In genomic region chr15:52011711-52012144, GRCh38 we compare ENCODE assay signal across 10 cellular contexts. TPM values are rescaled to one million over a fixed set of nuclear protein-coding genes. Genes with fewer than 3 reads are reported as not detected.
DNase-seq lines count a peak whose midpoint lies in the region; ATAC-seq and TF ChIP-seq lines count a peak whose summit lies in the region.
"Had no signal": no experiment of that assay in that cellular context is flagged by ENCODE, and none has a peak within 500 bp of the region (broad histone marks: within the 10 kb centered on the region; RNA-seq: fewer than 3 reads in every experiment).

No MANE protein-coding gene starts in this region.

- no peak for ATAC-seq in activated T-cell treated with anti-CD3 and anti-CD28 coated beads, Interleukin-2, amount 50 U/mL, for 72 hours (replicated peaks in 1 of 2)
- no peak for ATAC-seq in activated T-cell treated with anti-CD3 and anti-CD28 coated beads, Interleukin-2, amount 50 U/mL, for 4 hours
- ATAC-seq in heart right ventricle: peak; percentile 54 to 82 (median 76)
- no peak for ATAC-seq in CD8-positive, alpha-beta T cell
- no peak for ATAC-seq in activated CD8-positive, alpha-beta T cell treated with anti-CD3 and anti-CD28 coated beads for 36 hours

- no peaks in the 10 kb centered on the region for H3K9me3 Mint-ChIP-seq in activated T-cell treated with anti-CD3 and anti-CD28 coated beads, Interleukin-2, amount 50 U/mL, for 72 hours
- H3K9me3 Mint-ChIP-seq in activated T-cell treated with anti-CD3 and anti-CD28 coated beads, Interleukin-2, amount 50 U/mL, for 4 hours: no peaks in the 10 kb centered on the region
- H3K9me3 Mint-ChIP-seq in CD8-positive, alpha-beta T cell: no peaks in the 10 kb centered on the region
- H3K9me3 Mint-ChIP-seq in activated CD8-positive, alpha-beta T cell treated with anti-CD3 and anti-CD28 coated beads for 36 hours: no peaks in the 10 kb centered on the region

- H3K27ac ChIP-seq in heart right ventricle: peak overlapping the region in 8 of 10 donors; percentile 5 to 66 (median 46)
- peak overlapping the region; percentile 30 for H3K27ac ChIP-seq in vagina
- no peak overlapping the region for H3K27ac ChIP-seq in ascending aorta
- no peak overlapping the region for H3K27ac ChIP-seq in CD8-positive, alpha-beta T cell (ENCODE audit: low read depth, low read length)
- H3K27ac ChIP-seq: BLaER1 had no signal

- 30% methylated on average over 3 of the region's 3 CpGs for WGBS in heart right ventricle, 2 donors

- no peak for TF ChIP-seq POLR2A in vagina (IDR thresholded peaks at IDR 0.05)

- no peak for DNase-seq in activated T-cell treated with anti-CD3 and anti-CD28 coated beads, Interleukin-2, amount 50 U/mL, for 72 hours
- DNase-seq in activated T-cell treated with anti-CD3 and anti-CD28 coated beads, Interleukin-2, amount 50 U/mL, for 4 hours: no peak
- DNase-seq in SK-MEL-5 (ENCODE audit: low read depth, low spot score): peak; percentile 86
- peak in 1 of 2 donors; percentile 35 for DNase-seq in heart right ventricle
- DNase-seq in vagina (ENCODE audit: extremely low spot score in 2 of 2): no peak
- DNase-seq in ascending aorta (ENCODE audit: low spot score in 2 of 2): no peak
- no peak for DNase-seq in CD8-positive, alpha-beta T cell
- DNase-seq in activated CD8-positive, alpha-beta T cell treated with anti-CD3 and anti-CD28 coated beads for 36 hours: no peak
- DNase-seq: upper lobe of left lung had no signal

- H3K9me3 ChIP-seq in heart right ventricle (no peaks in the 10 kb centered on the region), vagina (no peaks in the 10 kb centered on the region), ascending aorta (no peaks in the 10 kb centered on the region)
- no peaks in the 10 kb centered on the region for H3K9me3 ChIP-seq in CD8-positive, alpha-beta T cell (ENCODE audit: low read length)
- H3K9me3 ChIP-seq: BLaER1, upper lobe of left lung had no signal

- H3K27ac Mint-ChIP-seq in activated T-cell treated with anti-CD3 and anti-CD28 coated beads, Interleukin-2, amount 50 U/mL, for 72 hours: peak overlapping the region; percentile 66
- H3K27ac Mint-ChIP-seq in CD8-positive, alpha-beta T cell: no peak overlapping the region
- no peak overlapping the region for H3K27ac Mint-ChIP-seq in activated CD8-positive, alpha-beta T cell treated with anti-CD3 and anti-CD28 coated beads for 36 hours

- POLR2A ChIA-PET in CD8-positive, alpha-beta T cell (lab: Charles Lee): interaction anchor here (0.6 kb wide), 1 partner anchor 607 kb away, joined by 3 read pairs; no protein-coding TSS in a partner anchor
- POLR2A ChIA-PET in activated CD8-positive, alpha-beta T cell treated with anti-CD3 and anti-CD28 coated beads for 36 hours (lab: Charles Lee): no interaction called here

- peaks cover 2 to 65% (median 42%) of the 10 kb centered on the region in 9 donors for H3K4me1 ChIP-seq in heart right ventricle
- peaks cover 26% of the 10 kb centered on the region for H3K4me1 ChIP-seq in vagina
- H3K4me1 ChIP-seq in ascending aorta: no peaks in the 10 kb centered on the region
- H3K4me1 ChIP-seq in CD8-positive, alpha-beta T cell (ENCODE audit: insufficient read depth, low read length): no peaks in the 10 kb centered on the region

- no peaks in the 10 kb centered on the region for H3K36me3 Mint-ChIP-seq in activated T-cell treated with anti-CD3 and anti-CD28 coated beads, Interleukin-2, amount 50 U/mL, for 72 hours (ENCODE audit: insufficient read depth in 2 of 2)
- no peaks in the 10 kb centered on the region for H3K36me3 Mint-ChIP-seq in activated T-cell treated with anti-CD3 and anti-CD28 coated beads, Interleukin-2, amount 50 U/mL, for 4 hours (ENCODE audit: insufficient read depth)
- no peaks in the 10 kb centered on the region for H3K36me3 Mint-ChIP-seq in CD8-positive, alpha-beta T cell
- no peaks in the 10 kb centered on the region for H3K36me3 Mint-ChIP-seq in activated CD8-positive, alpha-beta T cell treated with anti-CD3 and anti-CD28 coated beads for 36 hours (ENCODE audit: low read depth)

- peaks cover 77% of the 10 kb centered on the region for H3K4me1 Mint-ChIP-seq in activated T-cell treated with anti-CD3 and anti-CD28 coated beads, Interleukin-2, amount 50 U/mL, for 72 hours (ENCODE audit: low read depth)
- H3K4me1 Mint-ChIP-seq in activated T-cell treated with anti-CD3 and anti-CD28 coated beads, Interleukin-2, amount 50 U/mL, for 4 hours (ENCODE audit: low read depth): peaks cover 48% of the 10 kb centered on the region
- H3K4me1 Mint-ChIP-seq in CD8-positive, alpha-beta T cell (ENCODE audit: low read depth): peaks cover 9% of the 10 kb centered on the region
- peaks cover 53% of the 10 kb centered on the region for H3K4me1 Mint-ChIP-seq in activated CD8-positive, alpha-beta T cell treated with anti-CD3 and anti-CD28 coated beads for 36 hours (ENCODE audit: low read depth)

- intact Hi-C loops in heart right ventricle (cut with DNase I): loop anchor here in 2 of 10 donors (5.0 to 10.0 kb wide), 2 partner anchors 34 to 663 kb away; partner anchors contain the start of gene ATOSA (in 1 of the 2)
- intact Hi-C loops in vagina (cut with DNase I): no loop called here
- intact Hi-C loops in ascending aorta (cut with DNase I): no loop called here
- intact Hi-C loops in CD8-positive, alpha-beta T cell (cut with DNase I, micrococcal nuclease): no loop called here
- intact Hi-C loops in activated CD8-positive, alpha-beta T cell treated with anti-CD3 and anti-CD28 coated beads for 36 hours (cut with micrococcal nuclease): no loop called here

- in situ Hi-C loops in SK-MEL-5 (cut with HindIII; ENCODE audit: low pct_unique_long_range_greater_than_20kb, low sequenced_read_pairs): no loop called here

- no peaks in the 10 kb centered on the region for H3K27me3 ChIP-seq in heart right ventricle
- H3K27me3 ChIP-seq in vagina: no peaks in the 10 kb centered on the region
- H3K27me3 ChIP-seq in ascending aorta: no peaks in the 10 kb centered on the region
- no peaks in the 10 kb centered on the region for H3K27me3 ChIP-seq in CD8-positive, alpha-beta T cell (ENCODE audit: insufficient read depth, low read length)
- H3K27me3 ChIP-seq: BLaER1, upper lobe of left lung had no signal

- TF ChIP-seq CTCF in heart right ventricle (IDR thresholded peaks at IDR 0.05) (no peak), vagina (IDR thresholded peaks at IDR 0.05) (no peak), ascending aorta (IDR thresholded peaks at IDR 0.05) (no peak)
- TF ChIP-seq CTCF in CD8-positive, alpha-beta T cell (IDR thresholded peaks at IDR 0.05): no peak
- TF ChIP-seq CTCF in activated CD8-positive, alpha-beta T cell treated with anti-CD3 and anti-CD28 coated beads for 36 hours (IDR thresholded peaks at IDR 0.05): no peak

- no peaks in the 10 kb centered on the region for H3K27me3 Mint-ChIP-seq in activated T-cell treated with anti-CD3 and anti-CD28 coated beads, Interleukin-2, amount 50 U/mL, for 72 hours (ENCODE audit: low read depth)
- no peaks in the 10 kb centered on the region for H3K27me3 Mint-ChIP-seq in activated T-cell treated with anti-CD3 and anti-CD28 coated beads, Interleukin-2, amount 50 U/mL, for 4 hours (ENCODE audit: low read depth)
- H3K27me3 Mint-ChIP-seq in CD8-positive, alpha-beta T cell (ENCODE audit: low read depth): no peaks in the 10 kb centered on the region
- no peaks in the 10 kb centered on the region for H3K27me3 Mint-ChIP-seq in activated CD8-positive, alpha-beta T cell treated with anti-CD3 and anti-CD28 coated beads for 36 hours

- no peak overlapping the region for H3K4me3 ChIP-seq in heart right ventricle
- H3K4me3 ChIP-seq in vagina: no peak overlapping the region
- H3K4me3 ChIP-seq in ascending aorta: no peak overlapping the region
- no peak overlapping the region for H3K4me3 ChIP-seq in CD8-positive, alpha-beta T cell (ENCODE audit: low read depth, low read length)
- H3K4me3 ChIP-seq: BLaER1, upper lobe of left lung had no signal

- CTCF ChIA-PET in CD8-positive, alpha-beta T cell (lab: Charles Lee): interaction anchor here (0.7 kb wide), 1 partner anchor 60 kb away, joined by 3 read pairs; no protein-coding TSS in a partner anchor
- CTCF ChIA-PET in activated CD8-positive, alpha-beta T cell treated with anti-CD3 and anti-CD28 coated beads for 36 hours (lab: Charles Lee): interaction anchor here (1.2 kb wide), 1 partner anchor 31 kb away, joined by 4 read pairs; no protein-coding TSS in a partner anchor

- peak overlapping the region; percentile 33 to 47 for H3K4me3 Mint-ChIP-seq in activated T-cell treated with anti-CD3 and anti-CD28 coated beads, Interleukin-2, amount 50 U/mL, for 72 hours
- H3K4me3 Mint-ChIP-seq in activated T-cell treated with anti-CD3 and anti-CD28 coated beads, Interleukin-2, amount 50 U/mL, for 4 hours: no peak overlapping the region
- H3K4me3 Mint-ChIP-seq in CD8-positive, alpha-beta T cell: no peak overlapping the region
- no peak overlapping the region for H3K4me3 Mint-ChIP-seq in activated CD8-positive, alpha-beta T cell treated with anti-CD3 and anti-CD28 coated beads for 36 hours

- H3K36me3 ChIP-seq in heart right ventricle: no peaks in the 10 kb centered on the region
- H3K36me3 ChIP-seq in vagina: no peaks in the 10 kb centered on the region
- H3K36me3 ChIP-seq in ascending aorta: no peaks in the 10 kb centered on the region
- no peaks in the 10 kb centered on the region for H3K36me3 ChIP-seq in CD8-positive, alpha-beta T cell (ENCODE audit: insufficient read depth, low read length)
- H3K36me3 ChIP-seq: BLaER1, upper lobe of left lung had no signal

RNA-seq across cellular contexts. Expression of gene MAPK6, which starts 7.3 kb away (rescaled TPM):
- 10 to 100 TPM; 21.7 to 22.8 TPM for total RNA-seq in activated T-cell treated with anti-CD3 and anti-CD28 coated beads, Interleukin-2, amount 50 U/mL, for 72 hours
- 10 to 100 TPM; 64.4 to 74.1 (median 68.0) TPM for total RNA-seq in activated T-cell treated with anti-CD3 and anti-CD28 coated beads, Interleukin-2, amount 50 U/mL, for 4 hours
- total RNA-seq in SK-MEL-5 (2014; rRNA removed; shearing (Covaris generic)): 48.2 and 54.5 TPM in 2 replicates
- polyA plus RNA-seq in SK-MEL-5 (2015; cell fraction: cytosol; rRNA removed): 31.5 and 33.9 TPM in 2 replicates
- 24.5 and 27.7 TPM in 2 replicates for polyA plus RNA-seq in SK-MEL-5 (2015; cell fraction: nucleus; rRNA removed)
- total RNA-seq in heart right ventricle (10 to 100 TPM; 13.5 to 21.8 (median 18.1) TPM), vagina (41.0 TPM), ascending aorta (32.1 TPM)
- polyA plus RNA-seq in heart right ventricle: 1 to 10 TPM; 4.2 to 7.9 TPM
- 10 to 100 TPM; 39.8 to 42.5 TPM for total RNA-seq in CD8-positive, alpha-beta T cell
- total RNA-seq in activated CD8-positive, alpha-beta T cell treated with anti-CD3 and anti-CD28 coated beads for 36 hours: 10 to 100 TPM; 40.5 to 42.2 TPM

RNA-seq across cellular contexts. Expression of gene LEO1, which starts 40.1 kb away (rescaled TPM):
- total RNA-seq in activated T-cell treated with anti-CD3 and anti-CD28 coated beads, Interleukin-2, amount 50 U/mL, for 72 hours: 10 to 100 TPM; 21.4 to 22.7 TPM
- total RNA-seq in activated T-cell treated with anti-CD3 and anti-CD28 coated beads, Interleukin-2, amount 50 U/mL, for 4 hours: 10 to 100 TPM; 30.7 to 32.6 (median 30.8) TPM
- 29.0 and 29.6 TPM in 2 replicates for total RNA-seq in SK-MEL-5 (2014; rRNA removed; shearing (Covaris generic))
- polyA plus RNA-seq in SK-MEL-5 (2015; cell fraction: cytosol; rRNA removed): 23.3 and 24.8 TPM in 2 replicates
- 11.3 and 17.7 TPM in 2 replicates for polyA plus RNA-seq in SK-MEL-5 (2015; cell fraction: nucleus; rRNA removed)
- 1 to 10 TPM; 6.6 to 9.1 (median 8.2) TPM for total RNA-seq in heart right ventricle
- polyA plus RNA-seq in heart right ventricle: 1 to 10 TPM; 6.9 to 8.8 TPM
- 21.9 TPM for total RNA-seq in vagina
- 1.8 TPM for total RNA-seq in ascending aorta
- 1 to 10 TPM; 9.4 TPM for total RNA-seq in CD8-positive, alpha-beta T cell
- total RNA-seq in activated CD8-positive, alpha-beta T cell treated with anti-CD3 and anti-CD28 coated beads for 36 hours: 10 to 100 TPM; 28.9 to 31.1 TPM

Comparison
In these comparisons a context has a peak if more than half of its experiments do, and no peak if none do; other contexts are left out.
1. H3K4me3 Mint-ChIP-seq: peak in activated T-cell treated with anti-CD3 and anti-CD28 coated beads, Interleukin-2, amount 50 U/mL, for 72 hours (2 of 2); none in activated T-cell treated with anti-CD3 and anti-CD28 coated beads, Interleukin-2, amount 50 U/mL, for 4 hours (single experiment), CD8-positive, alpha-beta T cell (single experiment) and activated CD8-positive, alpha-beta T cell treated with anti-CD3 and anti-CD28 coated beads for 36 hours (single experiment).
2. ATAC-seq: peak in heart right ventricle (8 of 8); none in activated T-cell treated with anti-CD3 and anti-CD28 coated beads, Interleukin-2, amount 50 U/mL, for 72 hours (0 of 2), activated T-cell treated with anti-CD3 and anti-CD28 coated beads, Interleukin-2, amount 50 U/mL, for 4 hours (0 of 2), CD8-positive, alpha-beta T cell (single experiment) and activated CD8-positive, alpha-beta T cell treated with anti-CD3 and anti-CD28 coated beads for 36 hours (single experiment).
3. H3K27ac ChIP-seq: peak in heart right ventricle (8 of 10) and vagina (single experiment); none in ascending aorta (0 of 2) and CD8-positive, alpha-beta T cell (single experiment).